Comparison of ENCODE assay signal across 8 cellular contexts in the genomic region with DNA sequence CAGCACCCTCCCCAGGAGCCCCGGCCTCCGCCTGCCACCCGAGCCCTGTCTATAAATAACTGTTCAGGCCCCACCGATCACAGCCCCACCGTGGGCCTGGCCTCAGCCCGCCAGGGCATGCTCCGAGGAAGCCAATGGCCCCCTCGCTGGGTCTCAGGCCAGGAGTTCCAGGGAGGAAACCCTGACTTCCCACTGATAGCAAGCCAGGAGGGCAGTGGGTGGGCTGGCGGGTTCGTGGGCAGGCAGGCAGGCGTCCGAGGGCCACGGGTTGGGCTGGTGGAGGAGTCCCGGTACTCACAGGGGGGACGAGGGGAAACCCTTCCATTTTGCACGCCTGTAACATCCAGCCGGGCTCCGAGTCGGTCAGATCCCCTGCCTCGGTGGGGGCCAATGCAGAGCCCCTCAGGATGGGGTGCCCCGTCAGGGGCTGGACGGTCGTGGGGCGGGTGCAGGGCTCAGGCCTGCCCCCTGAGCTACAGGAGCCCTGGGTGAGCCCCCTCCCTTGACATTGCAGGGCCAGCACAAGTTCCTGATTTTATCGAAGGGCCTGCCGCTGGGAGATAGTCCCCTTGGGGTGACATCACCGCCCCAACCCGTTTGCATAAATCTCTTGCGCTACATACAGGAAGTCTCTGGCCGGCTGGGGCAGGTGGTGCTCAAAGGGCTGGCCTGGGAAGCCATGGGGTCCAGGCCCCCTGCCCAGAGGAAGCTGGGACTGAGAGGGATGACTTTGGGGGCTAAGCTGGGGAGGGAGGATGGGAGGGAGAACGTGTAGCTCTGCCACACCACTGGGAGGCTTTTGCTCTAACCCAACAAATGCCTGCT. TPM values are rescaled to one million over a fixed set of nuclear protein-coding genes. Genes with fewer than 3 reads are reported as not detected.
DNase-seq lines count a peak whose midpoint lies in the region; ATAC-seq, FAIRE-seq and TF ChIP-seq lines count a peak whose summit lies in the region.

Gene SPI1, minus strand, starts transcription at position 537 of the 825 bp plus-strand sequence. Its CDS starts 194 bp downstream, at position 343.

- no TSS peak for BruUV-seq in HepG2 (replicated peaks; lab: Mats Ljungman, UMichigan)

- DNase-seq in SIG-M5 (lab: John Stamatoyannopoulos, UW): peak; percentile 51
- no peak for DNase-seq in HepG2 (ENCODE audit: low spot score)
- DNase-seq in vagina (ENCODE audit: extremely low spot score in 2 of 2): no peak
- DNase-seq in NCI-H2029 (lab: John Stamatoyannopoulos, UW): no peak
- no peak for DNase-seq in hepatic stellate cell (ENCODE audit: low spot score)
- DNase-seq in smooth muscle cell (lab: John Stamatoyannopoulos, UW; ENCODE audit: unreplicated experiment): no peak

- in situ Hi-C loops in HepG2 (cut with HindIII; ENCODE audit: extremely low pct_ligation_motif_present, low pct_unique_long_range_greater_than_20kb): loop anchor here (10.0 kb wide), 1 partner anchor 77 kb away; no protein-coding TSS in a partner anchor

- ATAC-seq in GM18907 (IDR thresholded peaks at IDR 0.05; ENCODE audit: unreplicated experiment) (peak; percentile 86), HG02943 (IDR thresholded peaks at IDR 0.05; ENCODE audit: low read depth, unreplicated experiment) (peak; percentile 86), HepG2 (peak; percentile 6; the same call in 1 of the 3 replicates)

- no peaks in the 10 kb centered on the region for H3K79me2 ChIP-seq in HepG2 (ENCODE audit: insufficient read depth, low read length)
- H3K79me2 ChIP-seq in smooth muscle cell (ENCODE audit: low read depth): no peaks in the 10 kb centered on the region

- no peak for FAIRE-seq in HepG2 (lab: Jason Lieb, UNC)

- CTCF ChIA-PET in HepG2 (lab: Yijun Ruan, JAX; ENCODE audit: low intra/inter-chr PET ratio, low total read pairs): no interaction called here

- 61% methylated on average over 19 of the region's 31 CpGs for WGBS in HepG2 (ENCODE audit: low lambda C conversion rate)
- 83% methylated on average over 28 of the region's 31 CpGs for WGBS in smooth muscle cell (ENCODE audit: low lambda C conversion rate)

- intact Hi-C loops in HepG2 (cut with micrococcal nuclease; ENCODE audit: unreplicated experiment) (no loop called here), vagina (cut with DNase I) (loop anchor here (5.0 to 10.0 kb wide), 2 partner anchors 74 to 237 kb away; no protein-coding TSS in a partner anchor)

- H3K27me3 ChIP-seq in HepG2 (ENCODE audit: control insufficient read depth in 1 of 2, insufficient read depth in 2 of 2, low read length in 2 of 2) (peaks cover 2 to 8% of the 10 kb centered on the region in 2 experiments; a peak in 1 of 5 replicates), vagina (no peaks in the 10 kb centered on the region), smooth muscle cell (ENCODE audit: low read depth) (no peaks in the 10 kb centered on the region)

- TF ChIP-seq POLR2A in HepG2 (IDR thresholded peaks at IDR 0.05; ENCODE audit: insufficient read depth in 1 of 2, low read depth in 2 of 2, low read length in 2 of 2) (no peak), vagina (IDR thresholded peaks at IDR 0.05) (no peak)

- H3K27ac ChIP-seq in HepG2 (ENCODE audit: extremely low read length, insufficient read depth, low read length) (no peak within 1 kb of the TSS), vagina (peak within 1 kb of the TSS; percentile 27), smooth muscle cell (ENCODE audit: low read depth) (no peak within 1 kb of the TSS)

- no peak within 1 kb of the TSS for H3K9ac ChIP-seq in HepG2 (ENCODE audit: insufficient read depth, low read depth, low read length)
- H3K9ac ChIP-seq in smooth muscle cell (ENCODE audit: low read depth): no peak within 1 kb of the TSS

- TF ChIP-seq EP300 in HepG2 (IDR thresholded peaks at IDR 0.05; ENCODE audit: low read depth in 2 of 2, low read length in 2 of 2): no peak
- no peak for TF ChIP-seq EP300 in HepG2 (CRISPR knock-in tag; IDR thresholded peaks at IDR 0.05; ENCODE audit: borderline replicate concordance)

- H3K4me3 ChIP-seq in HepG2 (replicated peaks in 1 of 3; ENCODE audit: insufficient read depth in 1 of 3, low read depth in 2 of 3, low read length in 3 of 3) (no peak within 1 kb of the TSS), vagina (peak within 1 kb of the TSS in 1 of 2 donors; percentile 29), smooth muscle cell (no peak within 1 kb of the TSS)

- H3K4me2 ChIP-seq in HepG2 (ENCODE audit: low read depth, low read length) (no peak within 1 kb of the TSS), smooth muscle cell (no peak within 1 kb of the TSS)

- POLR2A ChIA-PET in HepG2 (lab: Yijun Ruan, JAX): no interaction called here

- H3F3A ChIP-seq in smooth muscle cell (ENCODE audit: low read depth): no peaks in the 10 kb centered on the region

- no peak for TF ChIP-seq CTCF in HepG2 (CRISPR knock-in tag; IDR thresholded peaks at IDR 0.05)
- no peak for TF ChIP-seq CTCF in vagina (IDR thresholded peaks at IDR 0.05)
- no peak for TF ChIP-seq CTCF in smooth muscle cell (IDR thresholded peaks at IDR 0.05; ENCODE audit: borderline replicate concordance, insufficient read depth, poor library complexity, severe bottlenecking)

- H3K9me3 ChIP-seq in HepG2 (ENCODE audit: low read length) (no peaks in the 10 kb centered on the region), vagina (no peaks in the 10 kb centered on the region), smooth muscle cell (replicated peaks; ENCODE audit: low read depth) (no peaks in the 10 kb centered on the region)

- TF ChIP-seq RAD21 in HepG2 (CRISPR knock-in tag; IDR thresholded peaks at IDR 0.05): no peak

- no peaks in the 10 kb centered on the region for H4K20me1 ChIP-seq in HepG2 (ENCODE audit: insufficient read depth, low read length)
- H4K20me1 ChIP-seq in smooth muscle cell (ENCODE audit: low read depth): no peaks in the 10 kb centered on the region

- H3K36me3 ChIP-seq in HepG2 (replicated peaks in 1 of 2; ENCODE audit: control insufficient read depth in 1 of 2, insufficient read depth in 2 of 2, low read length in 2 of 2) (no peaks in the 10 kb centered on the region), vagina (no peaks in the 10 kb centered on the region), smooth muscle cell (ENCODE audit: low read depth) (no peaks in the 10 kb centered on the region)

- peaks cover 12% of the 10 kb centered on the region; the same call in 1 of the 2 replicates for H3K4me1 ChIP-seq in HepG2 (ENCODE audit: insufficient read depth, low read length)
- no peaks in the 10 kb centered on the region for H3K4me1 ChIP-seq in vagina
- H3K4me1 ChIP-seq in smooth muscle cell (ENCODE audit: low read depth): no peaks in the 10 kb centered on the region

- H2AFZ ChIP-seq in HepG2 (ENCODE audit: low read length): no peak within 1 kb of the TSS
- H2AFZ ChIP-seq in smooth muscle cell (ENCODE audit: low read depth): no peak within 1 kb of the TSS

TF ChIP-seq in HepG2, 621 proteins besides CTCF, POLR2A, EP300 and RAD21 (continues in another document):
- no peak for TF ChIP-seq KLF15 (CRISPR knock-in tag; IDR thresholded peaks at IDR 0.05; ENCODE audit: borderline replicate concordance)
- TF ChIP-seq RXRA (CRISPR knock-in tag; IDR thresholded peaks at IDR 0.05): no peak
- no peak for TF ChIP-seq ZMYM4 (CRISPR knock-in tag; IDR thresholded peaks at IDR 0.05)
- no peak for TF ChIP-seq BHLHE40 (IDR thresholded peaks at IDR 0.05; ENCODE audit: low read length)
- TF ChIP-seq, protein P1, sequence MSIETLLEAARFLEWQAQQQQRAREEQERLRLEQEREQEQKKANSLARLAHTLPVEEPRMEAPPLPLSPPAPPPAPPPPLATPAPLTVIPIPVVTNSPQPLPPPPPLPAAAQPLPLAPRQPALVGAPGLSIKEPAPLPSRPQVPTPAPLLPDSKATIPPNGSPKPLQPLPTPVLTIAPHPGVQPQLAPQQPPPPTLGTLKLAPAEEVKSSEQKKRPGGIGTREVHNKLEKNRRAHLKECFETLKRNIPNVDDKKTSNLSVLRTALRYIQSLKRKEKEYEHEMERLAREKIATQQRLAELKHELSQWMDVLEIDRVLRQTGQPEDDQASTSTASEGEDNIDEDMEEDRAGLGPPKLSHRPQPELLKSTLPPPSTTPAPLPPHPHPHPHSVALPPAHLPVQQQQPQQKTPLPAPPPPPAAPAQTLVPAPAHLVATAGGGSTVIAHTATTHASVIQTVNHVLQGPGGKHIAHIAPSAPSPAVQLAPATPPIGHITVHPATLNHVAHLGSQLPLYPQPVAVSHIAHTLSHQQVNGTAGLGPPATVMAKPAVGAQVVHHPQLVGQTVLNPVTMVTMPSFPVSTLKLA (IDR thresholded peaks at IDR 0.05): no peak

RNA-seq across cellular contexts. Expression of gene SPI1, which starts in this region (rescaled TPM):
- not detected in 2 replicates for total RNA-seq in HepG2 (2016; rRNA removed; fragmentation: Illumina TruSeq; extraction: Trizol)
- not detected in 2 replicates for total RNA-seq in HepG2 (2016; cell fraction: cytosol; rRNA removed; fragmentation: Illumina TruSeq; extraction: Trizol; ENCODE audit: low read depth)
- not detected in 2 replicates for total RNA-seq in HepG2 (2016; cell fraction: insoluble cytoplasmic fraction; rRNA removed; fragmentation: Illumina TruSeq; extraction: Trizol)
- total RNA-seq in HepG2 (2016; cell fraction: membrane; rRNA removed; fragmentation: Illumina TruSeq; extraction: Trizol): not detected in 2 replicates
- not detected in 2 replicates for total RNA-seq in HepG2 (2016; cell fraction: nucleus; rRNA removed; fragmentation: Illumina TruSeq; extraction: Trizol)
- not detected in 2 replicates for polyA plus RNA-seq in HepG2 (2011; rRNA removed)
- not detected in 2 replicates for polyA plus RNA-seq in HepG2 (2011; cell fraction: cytosol; rRNA removed)
- polyA plus RNA-seq in HepG2 (2011; cell fraction: nucleus; rRNA removed): not detected in 2 replicates
- not detected in 2 replicates for polyA plus RNA-seq in HepG2 (2012)
- not detected in 2 replicates for polyA plus RNA-seq in HepG2 (2016; cell fraction: cytosol; fragmentation: Illumina TruSeq; extraction: Trizol; ENCODE audit: low read depth)
- polyA plus RNA-seq in HepG2 (2016; cell fraction: insoluble cytoplasmic fraction; fragmentation: Illumina TruSeq; extraction: Trizol; ENCODE audit: low read depth): not detected in 2 replicates
- not detected in 2 replicates for polyA plus RNA-seq in HepG2 (2016; cell fraction: membrane; fragmentation: Illumina TruSeq; extraction: Trizol; ENCODE audit: low read depth)
- not detected in 2 replicates for polyA plus RNA-seq in HepG2 (2016; cell fraction: nucleus; fragmentation: Illumina TruSeq; extraction: Trizol; ENCODE audit: insufficient read depth, low read depth)
- polyA minus RNA-seq in HepG2 (2011; rRNA and poly(A)+ RNA removed; ENCODE audit: low replicate concordance): 0.61 and 0.70 TPM in 2 replicates
- polyA minus RNA-seq in HepG2 (2011; cell fraction: cytosol; rRNA and poly(A)+ RNA removed): not detected in 2 replicates
- not detected in 2 replicates for polyA minus RNA-seq in HepG2 (2011; cell fraction: nucleus; rRNA and poly(A)+ RNA removed)
- 15.5 TPM for total RNA-seq in vagina
- not detected in 2 replicates for total RNA-seq in smooth muscle cell
- not detected in 2 replicates for polyA plus RNA-seq in smooth muscle cell

Comparison
In these comparisons a context has a peak if more than half of its experiments do, and no peak if none do; other contexts are left out.
1. RNA of gene SPI1 (total RNA-seq): 15.5 TPM in vagina (single experiment); not detected in HepG2 and not detected in smooth muscle cell; every median in the first group is over 10 times any median in the second.
2. Peak in ATAC-seq in HepG2; RNA of the gene not detected or under 1 TPM.
3. ATAC-seq: peak in every context shown above with its lines; median percentile 86 in GM18907; 86 in HG02943; 6 in HepG2.